ENCODE assay signal across 8 cellular contexts in genomic region chr19:57240311-57241090, GRCh38. TPM values are rescaled to one million over a fixed set of nuclear protein-coding genes. Genes with fewer than 3 reads are reported as not detected.
DNase-seq lines count a peak whose midpoint lies in the region; ATAC-seq and TF ChIP-seq lines count a peak whose summit lies in the region.

ZNF805 (plus strand) TSS chr19:57240632; CDS start chr19:57240892, 260 bp downstream.

- peaks cover 15% of the 10 kb centered on the region for H3K36me3 ChIP-seq in CD4-positive, alpha-beta memory T cell (ENCODE audit: insufficient read depth, low read length)
- peaks cover 7 to 17% of the 10 kb centered on the region in 2 donors for H3K36me3 ChIP-seq in duodenal mucosa (ENCODE audit: control insufficient read depth in 1 of 2, insufficient read depth in 2 of 2, low read length in 2 of 2)
- H3K36me3 ChIP-seq in right lobe of liver: peaks cover 0 to 7% (median 3%) of the 10 kb centered on the region in 4 donors

- peaks cover 0 to 3% (median 0%) of the 10 kb centered on the region in 8 donors for H3K9me3 Mint-ChIP-seq in CD4-positive, alpha-beta memory T cell
- H3K9me3 Mint-ChIP-seq in activated CD4-positive, alpha-beta memory T cell treated with anti-CD3 and anti-CD28 coated beads, Interleukin-2, amount 10 ng/mL, durations not matched to agents 7 days and 5 days: peaks cover 3% of the 10 kb centered on the region

- peak within 1 kb of the TSS; percentile 98 for H3K9ac ChIP-seq in duodenal mucosa (ENCODE audit: low read depth in 1 of 2, low read length in 2 of 2)

- peak; percentile 92 for ATAC-seq in GM19452 (IDR thresholded peaks at IDR 0.05; ENCODE audit: unreplicated experiment)
- ATAC-seq in right lobe of liver: peak; percentile 98 to 99 (median 99)

- H3K4me1 ChIP-seq in CD4-positive, alpha-beta memory T cell (ENCODE audit: insufficient read depth, low read length): peaks cover 32% of the 10 kb centered on the region
- H3K4me1 ChIP-seq in duodenal mucosa (ENCODE audit: control insufficient read depth in 1 of 2, insufficient read depth in 2 of 2, low read length in 2 of 2) (peaks cover 19 to 20% of the 10 kb centered on the region in 2 donors), right lobe of liver (peaks cover 0 to 17% (median 3%) of the 10 kb centered on the region in 4 donors)

- peaks cover 15 to 51% (median 36%) of the 10 kb centered on the region in 4 donors for H3K4me1 Mint-ChIP-seq in CD4-positive, alpha-beta memory T cell
- peaks cover 25% of the 10 kb centered on the region for H3K4me1 Mint-ChIP-seq in activated CD4-positive, alpha-beta memory T cell treated with anti-CD3 and anti-CD28 coated beads, Interleukin-2, amount 10 ng/mL, durations not matched to agents 7 days and 5 days

- peak within 1 kb of the TSS; percentile 88 for H3K27ac ChIP-seq in CD4-positive, alpha-beta memory T cell (ENCODE audit: low read depth, low read length)
- H3K27ac ChIP-seq in duodenal mucosa (ENCODE audit: low read depth, low read length) (peak within 1 kb of the TSS; percentile 95), right lobe of liver (peak within 1 kb of the TSS; percentile 62 to 72 (median 71))

- peak; percentile 61 for TF ChIP-seq POLR2A in right lobe of liver (IDR thresholded peaks at IDR 0.05)

- peak within 1 kb of the TSS; percentile 67 to 71 for H3K4me3 ChIP-seq in CD4-positive, alpha-beta memory T cell (ENCODE audit: low read length in 2 of 2)
- H3K4me3 ChIP-seq in duodenal mucosa (ENCODE audit: low read depth in 1 of 2, low read length in 2 of 2) (peak within 1 kb of the TSS; percentile 98 to 99), right lobe of liver (peak within 1 kb of the TSS; percentile 76 to 92 (median 85))

- no peaks in the 10 kb centered on the region for H3K9me3 ChIP-seq in CD4-positive, alpha-beta memory T cell (ENCODE audit: control insufficient read depth in 1 of 2, low read length in 2 of 2)
- no peaks in the 10 kb centered on the region for H3K9me3 ChIP-seq in duodenal mucosa (ENCODE audit: control insufficient read depth in 1 of 2, low read length in 2 of 2)
- H3K9me3 ChIP-seq in right lobe of liver: no peaks in the 10 kb centered on the region

- CTCF ChIA-PET in CD4-positive, alpha-beta memory T cell (lab: Charles Lee; ENCODE audit: partially characterized antibody): no interaction called here
- CTCF ChIA-PET in activated CD4-positive, alpha-beta memory T cell treated with anti-CD3 and anti-CD28 coated beads, Interleukin-2, amount 10 ng/mL, durations not matched to agents 7 days and 5 days (lab: Charles Lee): no interaction called here

- H3K36me3 Mint-ChIP-seq in CD4-positive, alpha-beta memory T cell: peaks cover 17 to 29% of the 10 kb centered on the region in 2 donors
- H3K36me3 Mint-ChIP-seq in activated CD4-positive, alpha-beta memory T cell treated with anti-CD3 and anti-CD28 coated beads, Interleukin-2, amount 10 ng/mL, durations not matched to agents 7 days and 5 days (ENCODE audit: low read depth): peaks cover 24% of the 10 kb centered on the region

- TF ChIP-seq CTCF in right lobe of liver (IDR thresholded peaks at IDR 0.05): peak in 2 of 4 donors; percentile 6 to 15

- H3K27me3 ChIP-seq in CD4-positive, alpha-beta memory T cell (ENCODE audit: insufficient read depth, low read length): no peaks in the 10 kb centered on the region
- H3K27me3 ChIP-seq in duodenal mucosa (ENCODE audit: control insufficient read depth in 1 of 2, insufficient read depth in 2 of 2, low read length in 2 of 2) (no peaks in the 10 kb centered on the region), right lobe of liver (no peaks in the 10 kb centered on the region)

- POLR2A ChIA-PET in CD4-positive, alpha-beta memory T cell (lab: Charles Lee; ENCODE audit: partially characterized antibody): interaction anchor here (1.0 to 2.6 kb wide), 8 partner anchors 32 to 1120 kb away, joined by 5 to 20 read pairs (median 6); partner anchors contain the start of genes TRAPPC2B, ZNF264, ZNF274 and ZNF304
- POLR2A ChIA-PET in activated CD4-positive, alpha-beta memory T cell treated with anti-CD3 and anti-CD28 coated beads, Interleukin-2, amount 10 ng/mL, durations not matched to agents 7 days and 5 days (lab: Charles Lee): interaction anchor here (0.5 to 2.3 kb wide), 6 partner anchors 39 to 151 kb away, joined by 3 to 14 read pairs (median 4); partner anchors contain the start of genes ZNF264, ZNF304 and ZNF548

- H3K4me3 Mint-ChIP-seq in CD4-positive, alpha-beta memory T cell: peak within 1 kb of the TSS; percentile 89 to 96 (median 94)
- H3K4me3 Mint-ChIP-seq in activated CD4-positive, alpha-beta memory T cell treated with anti-CD3 and anti-CD28 coated beads, Interleukin-2, amount 10 ng/mL, durations not matched to agents 7 days and 5 days: peak within 1 kb of the TSS; percentile 83

- H3K27me3 Mint-ChIP-seq in CD4-positive, alpha-beta memory T cell: no peaks in the 10 kb centered on the region
- H3K27me3 Mint-ChIP-seq in activated CD4-positive, alpha-beta memory T cell treated with anti-CD3 and anti-CD28 coated beads, Interleukin-2, amount 10 ng/mL, durations not matched to agents 7 days and 5 days: no peaks in the 10 kb centered on the region

- intact Hi-C loops in CD4-positive, alpha-beta memory T cell (cut with micrococcal nuclease): loop anchor here (1.0 to 2.0 kb wide), 8 partner anchors 40 to 1100 kb away; partner anchors contain the start of genes ZNF264, ZNF304, ZNF444 and ZNF460
- intact Hi-C loops in right lobe of liver (cut with DNase I): no loop called here

- 0% methylated on average over 10 of the region's 61 CpGs for WGBS in right lobe of liver (ENCODE audit: insufficient coverage, low coverage, low lambda C conversion rate, missing lambda C conversion rate)

- peak within 1 kb of the TSS; percentile 94 to 98 (median 96) for H3K27ac Mint-ChIP-seq in CD4-positive, alpha-beta memory T cell
- peak within 1 kb of the TSS; percentile 93 for H3K27ac Mint-ChIP-seq in activated CD4-positive, alpha-beta memory T cell treated with anti-CD3 and anti-CD28 coated beads, Interleukin-2, amount 10 ng/mL, durations not matched to agents 7 days and 5 days

- DNase-seq in CD4-positive, alpha-beta memory T cell: peak; percentile 94 to 96 (median 96)
- DNase-seq in HK-2 (ENCODE audit: unreplicated experiment): peak; percentile 96
- DNase-seq in NCI-H82 treated with DMSO at 0.1 percent for 48 hours (lab: John Stamatoyannopoulos, UW; ENCODE audit: unreplicated experiment): peak; percentile 79
- peak; percentile 96 for DNase-seq in activated CD4-positive, alpha-beta memory T cell treated with anti-CD3 and anti-CD28 coated beads, Interleukin-2, amount 10 ng/mL, durations not matched to agents 7 days and 5 days
- peak; percentile 94 to 96 (median 96) for DNase-seq in right lobe of liver
- DNase-seq in stimulated activated CD4-positive, alpha-beta T cell treated with anti-CD3 and anti-CD28 coated beads, Interleukin-4, amount 100 ng/mL, for 24 hours: peak; percentile 97

RNA-seq across cellular contexts. Expression of gene ZNF805, which starts in this region (rescaled TPM):
- total RNA-seq in CD4-positive, alpha-beta memory T cell: 10 to 100 TPM; 19.7 to 21.6 TPM
- 1 to 10 TPM; 2.7 to 5.6 TPM for polyA plus RNA-seq in CD4-positive, alpha-beta memory T cell
- total RNA-seq in activated CD4-positive, alpha-beta memory T cell treated with anti-CD3 and anti-CD28 coated beads, Interleukin-2, amount 10 ng/mL, durations not matched to agents 7 days and 5 days: 10 to 100 TPM in 1 of 2 experiments, 1 to 10 TPM in 1; 9.8 to 10.0 TPM
- 1 to 10 TPM; 3.9 to 6.3 (median 5.5) TPM for total RNA-seq in right lobe of liver

Comparison
In these comparisons a context has a peak if more than half of its experiments do, and no peak if none do; other contexts are left out.
1. Peak in every context shown above with its lines: DNase-seq, ATAC-seq, H3K4me3 ChIP-seq and H3K27ac ChIP-seq.